Comparison of ENCODE assay signal across 8 cellular contexts in genomic region chr11:117817213-117818035, GRCh38. TPM values are rescaled to one million over a fixed set of nuclear protein-coding genes. Genes with fewer than 3 reads are reported as not detected.
DNase-seq lines count a peak whose midpoint lies in the region; ATAC-seq and TF ChIP-seq lines count a peak whose summit lies in the region.

No MANE protein-coding gene starts in this region.

- H3K36me3 ChIP-seq in HAP-1 (replicated peaks) = no peaks in the 10 kb centered on the region

- DNase-seq in D341Med (ENCODE audit: low spot score) = peak; percentile 83
- peak; percentile 75 to 92 for DNase-seq in HAP-1 (ENCODE audit: low spot score in 2 of 2)
- DNase-seq in NCI-H2171 treated with DMSO at 0.1 percent for 48 hours (lab: John Stamatoyannopoulos, UW) = peak; percentile 71
- DNase-seq in WTC11 (ENCODE audit: low spot score) = peak; percentile 89
- DNase-seq in caudate nucleus (lab: John Stamatoyannopoulos, UW) = peak in 55 of 61 donors; percentile 25 to 91 (median 69)
- peak; percentile 92 for DNase-seq in islet precursor cell
- peak; percentile 81 to 86 for DNase-seq in stimulated activated CD4-positive, alpha-beta T cell treated with anti-CD3 and anti-CD28 coated beads, Interleukin-15, amount 100 ng/mL, for 48 hours (ENCODE audit: low read depth in 2 of 2)

- POLR2A ChIA-PET in WTC11 (lab: Charles Lee) = no interaction called here

- no peak overlapping the region for H3K27ac ChIP-seq in caudate nucleus (ENCODE audit: low read depth, low read length)

- H3K36me3 Mint-ChIP-seq in WTC11 = no peaks in the 10 kb centered on the region

- H3K4me3 ChIP-seq in HAP-1 = 0 out of 2 replicates have a peak overlapping the region, but pooled peaks have one; percentile 4

- H3K4me1 Mint-ChIP-seq in WTC11 = peaks cover 56% of the 10 kb centered on the region

- H3K9me3 ChIP-seq in HAP-1 = no peaks in the 10 kb centered on the region

- peaks cover 5% of the 10 kb centered on the region; the same call in 1 of the 2 replicates for H3K27me3 Mint-ChIP-seq in WTC11 (ENCODE audit: low read depth)

- TF ChIP-seq CTCF in WTC11 (IDR thresholded peaks at IDR 0.05) = peak; percentile 99

- no peaks in the 10 kb centered on the region for H3K9me3 Mint-ChIP-seq in WTC11

- peaks cover 44% of the 10 kb centered on the region for H3K4me1 ChIP-seq in HAP-1

- H3K27ac Mint-ChIP-seq in WTC11 = no peak overlapping the region

- in situ Hi-C loops in HAP-1 (cut with MboI; ENCODE audit: low sequenced_read_pairs) = no loop called here

- CTCF ChIA-PET in WTC11 (lab: Charles Lee) = interaction anchor here (0.6 to 13.0 kb wide), 57 partner anchors 9 to 489 kb away, joined by 3 to 336 read pairs (median 4); partner anchors contain the start of genes CEP164, DSCAML1, FXYD6 and IL10RA

- H3K27me3 ChIP-seq in HAP-1 (ENCODE audit: low read depth) = no peaks in the 10 kb centered on the region

- H3K4me3 Mint-ChIP-seq in WTC11 = peak overlapping the region; percentile 48

- ATAC-seq in WTC11 (peak; percentile 33), GM18520 (IDR thresholded peaks at IDR 0.05; ENCODE audit: unreplicated experiment) (no peak)

TF ChIP-seq in WTC11, 78 proteins besides CTCF, POLR2A, EP300 and RAD21:
- TF ChIP-seq MAX (CRISPR knock-in tag; IDR thresholded peaks at IDR 0.05) (peak; percentile 57; the same call in 1 of the 2 replicates), USF1 (CRISPR knock-in tag; IDR thresholded peaks at IDR 0.05) (peak; percentile 77), USF2 (CRISPR knock-in tag; IDR thresholded peaks at IDR 0.05) (peak; percentile 81), CREM (CRISPR knock-in tag; IDR thresholded peaks at IDR 0.05) (no peak), ZNF121 (CRISPR knock-in tag; IDR thresholded peaks at IDR 0.05) (no peak), SP1 (CRISPR knock-in tag; conservative IDR thresholded peaks at IDR 0.05) (0 out of 2 replicates have a peak, but pooled peaks have one; percentile 29)

RNA-seq across cellular contexts. Expression of gene FXYD2, which starts 7.1 kb away (rescaled TPM):
- total RNA-seq in WTC11 (2021) = 1.4 to 2.1 TPM (median 1.6 TPM) in 3 replicates

RNA-seq across cellular contexts. Expression of gene DSCAML1, which starts 20.4 kb away (rescaled TPM):
- total RNA-seq in WTC11 (2021) = 0.25 to 0.90 TPM (median 0.82 TPM) in 3 replicates

RNA-seq across cellular contexts. Expression of gene FXYD6, which starts 59.0 kb away (rescaled TPM):
- 26.2 to 31.6 TPM (median 30.1 TPM) in 3 replicates for total RNA-seq in WTC11 (2021)
